Comparison of ENCODE assay signal across 21 cellular contexts in genomic region chr2:109258376-109258775, GRCh38.
DNase-seq lines count a peak whose midpoint lies in the region; TF ChIP-seq lines count a peak whose summit lies in the region.
"Had no signal": no experiment of that assay in that cellular context is flagged by ENCODE, and none has a peak within 500 bp of the region (broad histone marks: within the 10 kb centered on the region; RNA-seq: fewer than 3 reads in every experiment).

No MANE protein-coding gene starts in this region.

- H3K4me2 ChIP-seq in BLaER1 treated with 17β-estradiol and CSF1 and Interleukin-3, amounts not matched to agents 10 nM and 100 nM, result peak overlapping the region; percentile 88 to 98 (median 94)
- H3K4me2 ChIP-seq: GM23338, KMS-11 had no signal

- H3K9ac ChIP-seq in BLaER1 treated with 17β-estradiol and CSF1 and Interleukin-3, amounts not matched to agents 10 nM and 100 nM, result peak overlapping the region in 6 of 11 experiments; percentile 11 to 81 (median 54); a peak in 6 of 22 replicates
- H3K9ac ChIP-seq: KMS-11 had no signal

- TF ChIP-seq POLR2A in testis (IDR thresholded peaks at IDR 0.05), result no peak

- H3K4me1 Mint-ChIP-seq in chondrocyte (ENCODE audit: low read depth) (peaks cover 90% of the 10 kb centered on the region), osteocyte (ENCODE audit: unreplicated experiment) (peaks cover 93% of the 10 kb centered on the region)

- H3K4me1 ChIP-seq in BLaER1 treated with 17β-estradiol and CSF1 and Interleukin-3, amounts not matched to agents 10 nM and 100 nM, result peaks cover 79 to 98% (median 90%) of the 10 kb centered on the region in 10 experiments
- H3K4me1 ChIP-seq in testis, result no peaks in the 10 kb centered on the region
- H3K4me1 ChIP-seq: BE2C, Caco-2 had no signal

- no peaks in the 10 kb centered on the region for H3K36me3 ChIP-seq in BLaER1 treated with 17β-estradiol and CSF1 and Interleukin-3, amounts not matched to agents 10 nM and 100 nM
- H3K36me3 ChIP-seq in testis (ENCODE audit: low read depth, missing control alignments), result no peaks in the 10 kb centered on the region
- H3K36me3 ChIP-seq: BE2C had no signal

- H3K4me3 ChIP-seq in BLaER1 treated with 17β-estradiol and CSF1 and Interleukin-3, amounts not matched to agents 10 nM and 100 nM, result no peak overlapping the region
- H3K4me3 ChIP-seq in testis, result no peak overlapping the region
- H3K4me3 ChIP-seq: GM12878, GM23338 had no signal

- H3K9me3 ChIP-seq in BLaER1 treated with 17β-estradiol and CSF1 and Interleukin-3, amounts not matched to agents 10 nM and 100 nM (replicated peaks in 1 of 11), result no peaks in the 10 kb centered on the region
- H3K9me3 ChIP-seq in testis, result no peaks in the 10 kb centered on the region
- H3K9me3 ChIP-seq: BE2C, Caco-2 had no signal

- H3K4me3 Mint-ChIP-seq in chondrocyte (ENCODE audit: unreplicated experiment), result no peak overlapping the region
- no peak overlapping the region for H3K4me3 Mint-ChIP-seq in osteocyte (ENCODE audit: unreplicated experiment)
- H3K4me3 Mint-ChIP-seq: CD4-positive, alpha-beta T cell; GM23338 had no signal

- DNase-seq in chondrocyte (ENCODE audit: low spot score), result no peak
- no peak for DNase-seq in osteocyte (ENCODE audit: extremely low spot score, unreplicated experiment)
- DNase-seq in testis, result peak; percentile 12
- DNase-seq in NCI-H2196 (lab: John Stamatoyannopoulos, UW; ENCODE audit: unreplicated experiment), result no peak
- DNase-seq in caudate nucleus (lab: John Stamatoyannopoulos, UW), result no peak
- no peak for DNase-seq in activated CD4-positive, CD25-positive, alpha-beta regulatory T cell treated with anti-CD3 and anti-CD28 coated beads, Interleukin-2, amount 50 U/mL, for 72 hours
- DNase-seq: BE2C; Caco-2; CD4-positive, alpha-beta T cell; DMS 273 treated with DMSO at 0.1 percent for 48 hours; DND-41; NCI-H1105 treated with DMSO at 0.1 percent for 48 hours; NCI-H2029 treated with DMSO at 0.1 percent for 48 hours; NCI-H345; NCI-H524; OCI-M1 had no signal

- H3K27me3 Mint-ChIP-seq in chondrocyte (ENCODE audit: low read depth) (no peaks in the 10 kb centered on the region), osteocyte (ENCODE audit: unreplicated experiment) (no peaks in the 10 kb centered on the region)
- H3K27me3 Mint-ChIP-seq: CD4-positive, alpha-beta T cell had no signal

- no peak for TF ChIP-seq CTCF in chondrocyte (IDR thresholded peaks at IDR 0.05)
- TF ChIP-seq CTCF in osteocyte (IDR thresholded peaks at IDR 0.05), result no peak
- no peak for TF ChIP-seq CTCF in testis (IDR thresholded peaks at IDR 0.05)

- H3K27me3 ChIP-seq in BLaER1 treated with 17β-estradiol and CSF1 and Interleukin-3, amounts not matched to agents 10 nM and 100 nM, result no peaks in the 10 kb centered on the region
- no peaks in the 10 kb centered on the region for H3K27me3 ChIP-seq in testis
- H3K27me3 ChIP-seq: BE2C had no signal

- 83 to 97% methylated on average over 7 to 9 of the region's 9 CpGs for WGBS in testis, 2 donors

- H3K9me3 Mint-ChIP-seq in chondrocyte (ENCODE audit: low read depth) (no peaks in the 10 kb centered on the region), osteocyte (ENCODE audit: unreplicated experiment) (no peaks in the 10 kb centered on the region)
- H3K9me3 Mint-ChIP-seq: CD4-positive, alpha-beta T cell; GM23338 had no signal

- peaks cover 0 to 73% (median 34%) of the 10 kb centered on the region in 11 experiments; a peak in 18 of 22 replicates for H4K20me1 ChIP-seq in BLaER1 treated with 17β-estradiol and CSF1 and Interleukin-3, amounts not matched to agents 10 nM and 100 nM

- H3K27ac Mint-ChIP-seq in chondrocyte (ENCODE audit: unreplicated experiment) (peak overlapping the region; percentile 22), osteocyte (ENCODE audit: unreplicated experiment) (peak overlapping the region; percentile 32)
- H3K27ac Mint-ChIP-seq: CD4-positive, alpha-beta T cell; GM23338 had no signal

- H3K36me3 Mint-ChIP-seq in chondrocyte (ENCODE audit: low read depth), result peaks cover 4% of the 10 kb centered on the region
- H3K36me3 Mint-ChIP-seq in osteocyte (ENCODE audit: unreplicated experiment), result peaks cover 2% of the 10 kb centered on the region

- intact Hi-C loops in testis (cut with DNase I; ENCODE audit: low total_unique reads), result no loop called here

- H3K27ac ChIP-seq in BLaER1 treated with 17β-estradiol and CSF1 and Interleukin-3, amounts not matched to agents 10 nM and 100 nM, result peak overlapping the region; percentile 12 to 91 (median 88); a peak in 16 of 22 replicates
- H3K27ac ChIP-seq in testis (no peak overlapping the region), caudate nucleus (ENCODE audit: low read depth, low read length) (no peak overlapping the region)
- H3K27ac ChIP-seq: HL-60, KMS-11 had no signal

Comparison
In these comparisons a context has a peak if more than half of its experiments do, and no peak if none do; other contexts are left out.
1. H3K27ac ChIP-seq: peak in BLaER1 treated with 17β-estradiol and CSF1 and Interleukin-3, amounts not matched to agents 10 nM and 100 nM (11 of 11); none in testis (0 of 2) and caudate nucleus (single experiment).